1 cellular context compared by ENCODE assay signal in genomic region chr9:101435601-101436079, GRCh38.
TF ChIP-seq lines count a peak whose summit lies in the region.

ALDOB (minus strand) TSS chr9:101435774; CDS start chr9:101430887, 4,887 bp downstream.

TF ChIP-seq in HepG2, 621 proteins besides CTCF, POLR2A, EP300 and RAD21:
- TF ChIP-seq, protein P1, sequence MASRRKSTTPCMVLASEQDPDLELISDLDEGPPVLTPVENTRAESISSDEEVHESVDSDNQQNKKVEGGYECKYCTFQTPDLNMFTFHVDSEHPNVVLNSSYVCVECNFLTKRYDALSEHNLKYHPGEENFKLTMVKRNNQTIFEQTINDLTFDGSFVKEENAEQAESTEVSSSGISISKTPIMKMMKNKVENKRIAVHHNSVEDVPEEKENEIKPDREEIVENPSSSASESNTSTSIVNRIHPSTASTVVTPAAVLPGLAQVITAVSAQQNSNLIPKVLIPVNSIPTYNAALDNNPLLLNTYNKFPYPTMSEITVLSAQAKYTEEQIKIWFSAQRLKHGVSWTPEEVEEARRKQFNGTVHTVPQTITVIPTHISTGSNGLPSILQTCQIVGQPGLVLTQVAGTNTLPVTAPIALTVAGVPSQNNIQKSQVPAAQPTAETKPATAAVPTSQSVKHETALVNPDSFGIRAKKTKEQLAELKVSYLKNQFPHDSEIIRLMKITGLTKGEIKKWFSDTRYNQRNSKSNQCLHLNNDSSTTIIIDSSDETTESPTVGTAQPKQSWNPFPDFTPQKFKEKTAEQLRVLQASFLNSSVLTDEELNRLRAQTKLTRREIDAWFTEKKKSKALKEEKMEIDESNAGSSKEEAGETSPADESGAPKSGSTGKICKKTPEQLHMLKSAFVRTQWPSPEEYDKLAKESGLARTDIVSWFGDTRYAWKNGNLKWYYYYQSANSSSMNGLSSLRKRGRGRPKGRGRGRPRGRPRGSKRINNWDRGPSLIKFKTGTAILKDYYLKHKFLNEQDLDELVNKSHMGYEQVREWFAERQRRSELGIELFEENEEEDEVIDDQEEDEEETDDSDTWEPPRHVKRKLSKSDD (CRISPR knock-in tag; IDR thresholded peaks at IDR 0.05; ENCODE audit: low read depth) = no peak
- TF ChIP-seq ZNF652 (CRISPR knock-in tag; IDR thresholded peaks at IDR 0.05; ENCODE audit: borderline replicate concordance, low read depth) (peak; percentile 83), ZNF629 (CRISPR knock-in tag; conservative IDR thresholded peaks at IDR 0.05) (peak; percentile 51; the same call in 1 of the 2 replicates), ZNF205 (CRISPR knock-in tag; IDR thresholded peaks at IDR 0.05) (no peak), ZNF235 (CRISPR knock-in tag; IDR thresholded peaks at IDR 0.05; ENCODE audit: borderline replicate concordance) (no peak), DMAP1 (CRISPR knock-in tag; IDR thresholded peaks at IDR 0.05) (no peak), NFAT5 (CRISPR knock-in tag; IDR thresholded peaks at IDR 0.05) (no peak), HOXA7 (CRISPR knock-in tag; IDR thresholded peaks at IDR 0.05) (no peak)
TF ChIP-seq in HepG2: peak in this region for 2.
